In the genomic region with DNA sequence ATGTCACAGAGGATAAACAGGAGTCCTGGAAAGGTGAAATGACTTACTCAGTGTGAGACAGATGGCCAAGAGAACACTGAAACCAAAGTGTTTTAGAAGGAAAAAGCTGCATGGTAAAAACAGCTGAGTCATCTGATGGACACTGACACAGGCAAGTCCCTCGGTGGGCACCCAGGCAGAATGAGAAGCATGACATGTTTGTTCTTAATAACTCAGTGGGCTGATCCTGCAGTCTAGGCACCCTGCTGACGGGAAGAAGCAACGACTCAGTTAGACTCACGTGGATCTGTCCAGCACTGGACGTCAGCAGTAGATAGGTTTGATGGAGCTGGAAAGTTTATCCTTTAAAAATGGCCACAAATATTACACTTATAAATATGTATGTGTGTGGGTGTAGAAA, we compare ENCODE assay signal across 16 cellular contexts.
"Had no signal": no experiment of that assay in that cellular context is flagged by ENCODE, and none has a peak within 500 bp of the region (broad histone marks: within the 10 kb centered on the region; RNA-seq: fewer than 3 reads in every experiment).

No MANE protein-coding gene starts in this region.

- H3K36me3 Mint-ChIP-seq: brain had no signal

- H3K27ac ChIP-seq: adrenal gland, heart left ventricle, left lung, ovary, thyroid gland, uterus had no signal

- DNase-seq: activated CD4-positive, alpha-beta T cell treated with anti-CD3 and anti-CD28 coated beads, Interleukin-2, amount 50 U/mL, for 1 hour; activated naive CD4-positive, alpha-beta T cell treated with anti-CD3 and anti-CD28 coated beads, Interleukin-2, amount 50 U/mL, for 16 hours; activated T-cell treated with anti-CD3 and anti-CD28 coated beads for 4 hours; adrenal gland; foreskin melanocyte; heart left ventricle; left lung; ovary; small intestine; T-helper 2 cell; thyroid gland; uterus had no signal

- H3K9me3 ChIP-seq: adrenal gland, ovary, thyroid gland, uterus had no signal

- H3K4me1 ChIP-seq: adrenal gland, heart left ventricle, left lung, thyroid gland, uterus had no signal

- H3K27me3 ChIP-seq: adrenal gland, heart left ventricle, left lung, ovary, thyroid gland, uterus had no signal

- H3K4me3 Mint-ChIP-seq: activated T-helper 17 cell treated with anti-CD3 and anti-CD28 coated beads, Interleukin-2, amount 50 U/mL, for 72 hours; brain; memory B cell; nephron had no signal

- H3K27ac Mint-ChIP-seq: activated T-helper 17 cell treated with anti-CD3 and anti-CD28 coated beads, Interleukin-2, amount 50 U/mL, for 72 hours; brain; memory B cell; nephron had no signal

- H3K9me3 Mint-ChIP-seq: memory B cell had no signal

- H3K4me1 Mint-ChIP-seq: activated T-helper 17 cell treated with anti-CD3 and anti-CD28 coated beads, Interleukin-2, amount 50 U/mL, for 72 hours; memory B cell; nephron had no signal

- H3K27me3 Mint-ChIP-seq: activated T-helper 17 cell treated with anti-CD3 and anti-CD28 coated beads, Interleukin-2, amount 50 U/mL, for 72 hours had no signal

- H3K36me3 ChIP-seq: adrenal gland, heart left ventricle, left lung, ovary, thyroid gland, uterus had no signal

- H3K4me3 ChIP-seq: adrenal gland, heart left ventricle, left lung, ovary, thyroid gland, uterus had no signal
